Comparison of ENCODE assay signal across 12 cellular contexts in genomic region chr17:79027925-79028491, GRCh38. TPM values are rescaled to one million over a fixed set of nuclear protein-coding genes. Genes with fewer than 3 reads are reported as not detected.
A peak's percentile ranks its signal among the peaks of the same experiment; 100 is the strongest.
DNase-seq lines count a peak whose midpoint lies in the region; ATAC-seq, FAIRE-seq and TF ChIP-seq lines count a peak whose summit lies in the region.
"Had no signal": no experiment of that assay in that cellular context is flagged by ENCODE, and none has a peak within 500 bp of the region (broad histone marks: within the 10 kb centered on the region; RNA-seq: fewer than 3 reads in every experiment).

No MANE protein-coding gene starts in this region.

- no peak overlapping the region for H4K91ac ChIP-seq in H1 (replicated peaks; ENCODE audit: insufficient read length, low read length)

- H2BK15ac ChIP-seq in H1 (ENCODE audit: low read length) = no peak overlapping the region

- peaks cover 3 to 7% (median 6%) of the 10 kb centered on the region in 4 experiments; a peak in 4 of 7 replicates for H3K4me1 ChIP-seq in H1 (replicated peaks in 1 of 4; ENCODE audit: control insufficient read depth in 3 of 4, insufficient read depth in 4 of 4, low read length in 3 of 4)
- peaks cover 56% of the 10 kb centered on the region for H3K4me1 ChIP-seq in lower lobe of right lung
- peaks cover 50 to 55% (median 53%) of the 10 kb centered on the region in 4 donors for H3K4me1 ChIP-seq in upper lobe of left lung

- H3K4me3 ChIP-seq in H1 (ENCODE audit: extremely low read depth in 1 of 4, insufficient read depth in 2 of 4, low read depth in 3 of 4, low read length in 4 of 4) = no peak overlapping the region
- no peak overlapping the region for H3K4me3 ChIP-seq in lower lobe of right lung
- H3K4me3 ChIP-seq in upper lobe of left lung = peak overlapping the region in 1 of 4 donors; percentile 78

- no peak overlapping the region for H2BK20ac ChIP-seq in H1 (ENCODE audit: low read length)

- H3K9me3 ChIP-seq in H1 (ENCODE audit: insufficient read depth in 2 of 2, low read depth in 1 of 2, low read length in 1 of 2) (no peaks in the 10 kb centered on the region), lower lobe of right lung (no peaks in the 10 kb centered on the region), upper lobe of left lung (no peaks in the 10 kb centered on the region)

- H3K27ac ChIP-seq in H1 (ENCODE audit: low read depth, low read length) (no peak overlapping the region), lower lobe of right lung (peak overlapping the region; percentile 67), upper lobe of left lung (peak overlapping the region; percentile 51 to 69 (median 64))

- H4K20me1 ChIP-seq in H1 (replicated peaks in 1 of 2; ENCODE audit: control insufficient read depth in 1 of 2, insufficient read depth in 2 of 2, low read length in 2 of 2) = peaks cover 1 to 2% of the 10 kb centered on the region in 2 experiments

- CTCF ChIA-PET in H1 (lab: Charles Lee; ENCODE audit: partially characterized antibody) = interaction anchor here (1.2 to 6.3 kb wide), 8 partner anchors 8 to 45 kb away, joined by 3 to 55 read pairs (median 6); no protein-coding TSS in a partner anchor

- no peak overlapping the region for H3K18ac ChIP-seq in H1 (ENCODE audit: extremely low read depth, low read length)

- peak; percentile 22 for DNase-seq in NCI-H2171 treated with DMSO at 0.1 percent for 48 hours (lab: John Stamatoyannopoulos, UW)
- no peak for DNase-seq in NCI-H2171 (lab: John Stamatoyannopoulos, UW)
- no peak for DNase-seq in H1 (ENCODE audit: low read depth in 1 of 2, low spot score in 2 of 2)
- DNase-seq in lower lobe of right lung = no peak
- DNase-seq in upper lobe of left lung = peak; percentile 19 to 76
- DNase-seq in NCI-H1436 treated with DMSO at 0.1 percent for 48 hours (lab: John Stamatoyannopoulos, UW) = no peak
- no peak for DNase-seq in activated naive CD4-positive, alpha-beta T cell (lab: John Stamatoyannopoulos, UW)
- DNase-seq: activated CD4-positive, alpha-beta memory T cell treated with anti-CD3 and anti-CD28 coated beads, Interleukin-2, amount 10 ng/mL, durations not matched to agents 7 days and 5 days; MV-4-11 had no signal

- H3K23me2 ChIP-seq in H1 (ENCODE audit: low read depth, low read length) = peaks cover 9% of the 10 kb centered on the region; the same call in 1 of the 2 replicates

- TF ChIP-seq CTCF in H1 (IDR thresholded peaks at IDR 0.05; ENCODE audit: control extremely low read depth in 1 of 3, insufficient read depth in 1 of 3, low read depth in 1 of 3, low read length in 3 of 3) (no peak), lower lobe of right lung (IDR thresholded peaks at IDR 0.05) (no peak), upper lobe of left lung (IDR thresholded peaks at IDR 0.05) (no peak)

- ATAC-seq in lower lobe of right lung (peak in 1 of 2 donors; percentile 3), upper lobe of left lung (ENCODE audit: low FRiP score in 2 of 2) (no peak), GM21737 (IDR thresholded peaks at IDR 0.05; ENCODE audit: unreplicated experiment) (no peak)

- H2AFZ ChIP-seq in H1 (ENCODE audit: low read length) = no peak overlapping the region

- no peak overlapping the region for H3K23ac ChIP-seq in H1 (ENCODE audit: insufficient read length)

- no peak overlapping the region for H3K14ac ChIP-seq in H1 (ENCODE audit: insufficient read length)

- TF ChIP-seq EP300 in H1 (IDR thresholded peaks at IDR 0.05; ENCODE audit: borderline replicate concordance in 1 of 2, low read depth in 2 of 2, low read length in 2 of 2) (no peak), upper lobe of left lung (IDR thresholded peaks at IDR 0.05) (no peak)

- H3K4me2 ChIP-seq in H1 (ENCODE audit: insufficient read depth in 1 of 2, low read depth in 2 of 2, low read length in 2 of 2) = no peak overlapping the region

- no peak overlapping the region for H2BK12ac ChIP-seq in H1 (ENCODE audit: low read depth, low read length)

- H3K79me1 ChIP-seq in H1 (ENCODE audit: low read depth, low read length) = no peaks in the 10 kb centered on the region

- no peak for FAIRE-seq in H1 (lab: Jason Lieb, UNC)
- FAIRE-seq: bronchial epithelial cell, small intestine had no signal

- peak overlapping the region; percentile 57; the same call in 1 of the 2 replicates for H4K8ac ChIP-seq in H1 (ENCODE audit: extremely low read depth, insufficient read depth, low read length)

- no peak overlapping the region for H2AK5ac ChIP-seq in H1 (ENCODE audit: low read depth, low read length)

- no peak overlapping the region for H3K9ac ChIP-seq in H1 (replicated peaks in 1 of 4; ENCODE audit: extremely low read depth in 1 of 4, low read depth in 3 of 4, low read length in 3 of 4)

- no peak overlapping the region for H2BK5ac ChIP-seq in H1 (ENCODE audit: low read depth, low read length)

- no peak overlapping the region for H2BK120ac ChIP-seq in H1 (replicated peaks; ENCODE audit: low read depth, low read length)

- H3K27me3 ChIP-seq in H1 (replicated peaks in 1 of 4; ENCODE audit: control insufficient read depth in 3 of 4, extremely low read depth in 1 of 4, insufficient read depth in 3 of 4, low read length in 3 of 4) = peaks cover 11 to 57% (median 48%) of the 10 kb centered on the region in 4 experiments
- H3K27me3 ChIP-seq in lower lobe of right lung (ENCODE audit: low read depth) = peaks cover 9% of the 10 kb centered on the region
- peaks cover 0 to 5% (median 0%) of the 10 kb centered on the region in 4 donors for H3K27me3 ChIP-seq in upper lobe of left lung

- no peak for TF ChIP-seq RAD21 in H1 (IDR thresholded peaks at IDR 0.05 in 1 of 2, conservative IDR thresholded peaks at IDR 0.05 in 1 of 2; ENCODE audit: low read depth in 2 of 2, low read length in 2 of 2)

- H3K4ac ChIP-seq in H1 (replicated peaks; ENCODE audit: insufficient read length, low read depth, low read length) = no peak overlapping the region

- WGBS in H1 (ENCODE audit: extremely low coverage in 1 of 2, insufficient coverage in 1 of 2, insufficient read length in 1 of 2, insufficient replicate concordance in 2 of 2, low coverage in 1 of 2, low lambda C conversion rate in 2 of 2, missing lambda C conversion rate in 1 of 2), 2 experiments = 87% methylated on average over 16 of the region's 16 CpGs; no CpG with 5 or more reads in 1 of the 2 experiments
- 36 to 47% methylated on average over 13 to 15 of the region's 16 CpGs for WGBS in upper lobe of left lung, 2 donors

- H3K79me2 ChIP-seq in H1 (ENCODE audit: control insufficient read depth in 1 of 2, insufficient read depth in 2 of 2, low read length in 2 of 2) = no peaks in the 10 kb centered on the region

- no peak for TF ChIP-seq POLR2A in H1 (IDR thresholded peaks at IDR 0.05; ENCODE audit: control extremely low read depth in 1 of 2, low read depth in 2 of 2, low read length in 2 of 2)
- no peak for TF ChIP-seq POLR2A in upper lobe of left lung (IDR thresholded peaks at IDR 0.05)

- H3K36me3 ChIP-seq in H1 (ENCODE audit: control insufficient read depth in 2 of 4, insufficient read depth in 4 of 4, low read length in 3 of 4) (no peaks in the 10 kb centered on the region), lower lobe of right lung (no peaks in the 10 kb centered on the region), upper lobe of left lung (no peaks in the 10 kb centered on the region)

- intact Hi-C loops in lower lobe of right lung (cut with DNase I) = no loop called here

- no peak overlapping the region for H3K56ac ChIP-seq in H1 (replicated peaks; ENCODE audit: insufficient read length, low read depth, low read length)

- POLR2A ChIA-PET in H1 (lab: Charles Lee; ENCODE audit: partially characterized antibody) = interaction anchor here (1.0 to 1.2 kb wide), 2 partner anchors 13 to 25 kb away, joined by 3 read pairs; no protein-coding TSS in a partner anchor

- H4K5ac ChIP-seq in H1 (ENCODE audit: insufficient read length, low read depth, low read length) = no peak overlapping the region

RNA-seq across cellular contexts. Expression of gene C1QTNF1, which starts 4.0 kb away (rescaled TPM):
- 2.5 and 3.5 TPM in 2 replicates for total RNA-seq in H1 (2021; fragmentation: NEBNext Ultra II Directional; extraction: Animal tissue kit (Norgen Biotek cat#: 25700))
- 1.5 and 2.1 TPM in 2 replicates for polyA plus RNA-seq in H1 (2011; rRNA removed)
- polyA plus RNA-seq in H1 (2011; cell fraction: cytosol; rRNA removed) = 1.1 TPM
- polyA plus RNA-seq in H1 (2011; cell fraction: nucleus; rRNA removed) = 1.8 TPM
- 1.4 to 2.4 TPM (median 1.9 TPM) in 4 replicates for polyA plus RNA-seq in H1 (2012, experiment 1 of 2)
- 2.1 TPM for polyA plus RNA-seq in H1 (2012, experiment 2 of 2)
- 0.83 TPM for polyA plus RNA-seq in H1 (2013, experiment 1 of 2)
- 0.87 TPM for polyA plus RNA-seq in H1 (2013, experiment 2 of 2)
- 0.44 and 0.49 TPM in 2 replicates for polyA minus RNA-seq in H1 (2011; rRNA and poly(A)+ RNA removed)
- 0.95 TPM for polyA minus RNA-seq in H1 (2011; cell fraction: cytosol; rRNA and poly(A)+ RNA removed)
- polyA minus RNA-seq in H1 (2011; cell fraction: nucleus; rRNA and poly(A)+ RNA removed) = 1.3 TPM
- total RNA-seq in lower lobe of right lung (24.9 TPM), upper lobe of left lung (10 to 100 TPM in 4 of 6 donors, 1 to 10 TPM in 2; 9.3 to 30.4 (median 14.1) TPM)
- total RNA-seq: activated CD4-positive, alpha-beta memory T cell treated with anti-CD3 and anti-CD28 coated beads, Interleukin-2, amount 10 ng/mL, durations not matched to agents 7 days and 5 days had no signal

RNA-seq across cellular contexts. Expression of gene CANT1, which starts 18.4 kb away (rescaled TPM):
- 30.7 and 32.6 TPM in 2 replicates for total RNA-seq in H1 (2021; fragmentation: NEBNext Ultra II Directional; extraction: Animal tissue kit (Norgen Biotek cat#: 25700))
- polyA plus RNA-seq in H1 (2011; rRNA removed) = 23.0 and 28.3 TPM in 2 replicates
- 19.0 TPM for polyA plus RNA-seq in H1 (2011; cell fraction: cytosol; rRNA removed)
- polyA plus RNA-seq in H1 (2011; cell fraction: nucleus; rRNA removed) = 28.5 TPM
- polyA plus RNA-seq in H1 (2012, experiment 1 of 2) = 19.2 to 24.9 TPM (median 22.0 TPM) in 4 replicates
- 28.3 TPM for polyA plus RNA-seq in H1 (2012, experiment 2 of 2)
- polyA plus RNA-seq in H1 (2013, experiment 1 of 2) = 21.6 TPM
- 24.5 TPM for polyA plus RNA-seq in H1 (2013, experiment 2 of 2)
- polyA minus RNA-seq in H1 (2011; rRNA and poly(A)+ RNA removed) = 23.3 and 23.8 TPM in 2 replicates
- polyA minus RNA-seq in H1 (2011; cell fraction: cytosol; rRNA and poly(A)+ RNA removed) = 28.7 TPM
- polyA minus RNA-seq in H1 (2011; cell fraction: nucleus; rRNA and poly(A)+ RNA removed) = 13.1 TPM
- total RNA-seq in lower lobe of right lung (54.4 TPM), upper lobe of left lung (10 to 100 TPM; 19.5 to 77.8 (median 38.6) TPM)

RNA-seq across cellular contexts. Expression of gene ENGASE, which starts 46.6 kb away (rescaled TPM):
- total RNA-seq in H1 (2021; fragmentation: NEBNext Ultra II Directional; extraction: Animal tissue kit (Norgen Biotek cat#: 25700)) = 30.6 and 36.1 TPM in 2 replicates
- polyA plus RNA-seq in H1 (2011; rRNA removed) = 9.3 and 18.8 TPM in 2 replicates
- 22.9 TPM for polyA plus RNA-seq in H1 (2011; cell fraction: cytosol; rRNA removed)
- 218 TPM for polyA plus RNA-seq in H1 (2011; cell fraction: nucleus; rRNA removed)
- 18.7 to 30.4 TPM (median 25.2 TPM) in 4 replicates for polyA plus RNA-seq in H1 (2012, experiment 1 of 2)
- 8.1 TPM for polyA plus RNA-seq in H1 (2012, experiment 2 of 2)
- polyA plus RNA-seq in H1 (2013, experiment 1 of 2) = 13.4 TPM
- polyA plus RNA-seq in H1 (2013, experiment 2 of 2) = 12.1 TPM
- 9.8 and 10.3 TPM in 2 replicates for polyA minus RNA-seq in H1 (2011; rRNA and poly(A)+ RNA removed)
- 17.5 TPM for polyA minus RNA-seq in H1 (2011; cell fraction: cytosol; rRNA and poly(A)+ RNA removed)
- polyA minus RNA-seq in H1 (2011; cell fraction: nucleus; rRNA and poly(A)+ RNA removed) = 28.1 TPM
- total RNA-seq in lower lobe of right lung (56.4 TPM), upper lobe of left lung (100 to 1,000 TPM in 2 of 6 donors, 10 to 100 TPM in 4; 17.2 to 320 (median 55.9) TPM)

RNA-seq across cellular contexts. Expression of gene LGALS3BP, which starts 48.3 kb away (rescaled TPM):
- total RNA-seq in H1 (2021; fragmentation: NEBNext Ultra II Directional; extraction: Animal tissue kit (Norgen Biotek cat#: 25700)) = 53.8 and 56.1 TPM in 2 replicates
- 61.6 and 87.5 TPM in 2 replicates for polyA plus RNA-seq in H1 (2011; rRNA removed)
- polyA plus RNA-seq in H1 (2011; cell fraction: cytosol; rRNA removed) = 27.3 TPM
- 94.7 TPM for polyA plus RNA-seq in H1 (2011; cell fraction: nucleus; rRNA removed)
- polyA plus RNA-seq in H1 (2012, experiment 1 of 2) = 60.4 to 89.3 TPM (median 80.4 TPM) in 4 replicates
- polyA plus RNA-seq in H1 (2012, experiment 2 of 2) = 91.4 TPM
- polyA plus RNA-seq in H1 (2013, experiment 1 of 2) = 75.5 TPM
- 60.2 TPM for polyA plus RNA-seq in H1 (2013, experiment 2 of 2)
- polyA minus RNA-seq in H1 (2011; rRNA and poly(A)+ RNA removed) = 39.2 and 40.3 TPM in 2 replicates
- 57.8 TPM for polyA minus RNA-seq in H1 (2011; cell fraction: cytosol; rRNA and poly(A)+ RNA removed)
- 38.8 TPM for polyA minus RNA-seq in H1 (2011; cell fraction: nucleus; rRNA and poly(A)+ RNA removed)
- 417 TPM for total RNA-seq in lower lobe of right lung
- total RNA-seq in upper lobe of left lung = 1,000 to 10,000 TPM in 1 of 6 donors, 100 to 1,000 TPM in 5; 257 to 1,111 (median 533) TPM

Comparison
In these comparisons a context has a peak if more than half of its experiments do, and no peak if none do; other contexts are left out.
1. DNase-seq: peak in NCI-H2171 treated with DMSO at 0.1 percent for 48 hours (single experiment) and upper lobe of left lung (2 of 2); none in NCI-H2171 (single experiment), H1 (0 of 2), lower lobe of right lung (single experiment), NCI-H1436 treated with DMSO at 0.1 percent for 48 hours (single experiment) and activated naive CD4-positive, alpha-beta T cell (0 of 4).